Comparison of ENCODE assay signal across 33 cellular contexts in the genomic region with DNA sequence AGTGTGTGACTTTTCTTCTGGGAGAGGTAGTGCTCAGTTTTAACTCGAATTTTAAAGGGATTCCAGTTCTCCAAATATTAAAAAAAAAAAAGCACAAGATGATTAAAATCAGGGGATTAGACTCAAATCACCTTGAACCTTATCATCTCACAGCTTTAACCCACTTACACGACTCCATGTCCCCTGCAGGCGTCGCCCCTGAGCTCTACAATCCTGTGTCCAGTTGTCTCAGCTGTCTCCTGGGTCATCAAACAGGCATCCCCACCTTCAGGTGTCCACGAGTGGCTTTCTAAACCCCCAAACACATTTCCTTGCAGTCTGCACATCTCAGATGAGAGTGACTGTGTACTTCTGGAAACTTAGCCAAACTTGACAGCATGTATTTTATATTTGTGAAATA.
"Had no signal": no experiment of that assay in that cellular context is flagged by ENCODE, and none has a peak within 500 bp of the region (broad histone marks: within the 10 kb centered on the region; RNA-seq: fewer than 3 reads in every experiment).

No MANE protein-coding gene starts in this region.

- H3K9me3 Mint-ChIP-seq: activated T-helper 17 cell treated with anti-CD3 and anti-CD28 coated beads, Interleukin-2, amount 50 U/mL, for 72 hours; central memory CD8-positive, alpha-beta T cell had no signal

- DNase-seq: activated CD4-positive, alpha-beta T cell treated with anti-CD3 and anti-CD28 coated beads for 1 hour; activated CD4-positive, alpha-beta T cell treated with anti-CD3 and anti-CD28 coated beads for 4 hours; activated CD4-positive, alpha-beta T cell treated with anti-CD3 and anti-CD28 coated beads, Interleukin-2, amount 10 ng/mL, durations not matched to agents 7 days and 5 days; activated CD4-positive, alpha-beta T cell treated with anti-CD3 and anti-CD28 coated beads, Interleukin-2, amount 50 U/mL, for 48 hours; activated CD8-positive, alpha-beta memory T cell treated with anti-CD3 and anti-CD28 coated beads for 24 hours; activated CD8-positive, alpha-beta T cell treated with anti-CD3 and anti-CD28 coated beads for 36 hours; activated effector memory CD4-positive, alpha-beta T cell treated with Interleukin-2 at 50 U/mL for 16 hours; activated gamma-delta T cell treated with Interleukin-2 at 50 U/mL for 16 hours; activated naive CD4-positive, alpha-beta T cell treated with anti-CD3 and anti-CD28 coated beads, Interleukin-2, amount 50 U/mL, for 16 hours; activated naive CD4-positive, alpha-beta T cell treated with Interleukin-2 at 50 U/mL for 16 hours; activated T-cell treated with anti-CD3 and anti-CD28 coated beads, Interleukin-2, amount 50 U/mL, for 4 hours; amniotic stem cell; anterior cingulate cortex; brain microvascular endothelial cell; dorsolateral prefrontal cortex; effector memory CD4-positive, alpha-beta T cell; erythroblast; foreskin keratinocyte; gastrocnemius medialis; glutamatergic neuron; SW 1271; T-helper 1 cell; T-helper 17 cell; T1000 had no signal

- H3K27me3 Mint-ChIP-seq: activated CD4-positive, alpha-beta T cell treated with anti-CD3 and anti-CD28 coated beads, Interleukin-2, amount 10 ng/mL, durations not matched to agents 7 days and 5 days; activated CD8-positive, alpha-beta T cell treated with anti-CD3 and anti-CD28 coated beads for 36 hours; activated naive CD8-positive, alpha-beta T cell; activated T-helper 17 cell treated with anti-CD3 and anti-CD28 coated beads, Interleukin-2, amount 50 U/mL, for 72 hours; central memory CD8-positive, alpha-beta T cell; dendritic cell treated with granulocyte-macrophage colony-stimulating factor and Interleukin-4, amounts not matched to agents 40 ng/mL and 50 ng/mL, for 4 days; T-helper 17 cell had no signal

- H3K27ac ChIP-seq: brain microvascular endothelial cell, coronary artery, dorsolateral prefrontal cortex, esophagus muscularis mucosa, foreskin keratinocyte, gastrocnemius medialis had no signal

- H3K27me3 ChIP-seq: brain microvascular endothelial cell, dorsolateral prefrontal cortex, esophagus muscularis mucosa, foreskin keratinocyte, gastrocnemius medialis had no signal

- H3K4me3 Mint-ChIP-seq: activated CD4-positive, alpha-beta T cell treated with anti-CD3 and anti-CD28 coated beads, Interleukin-2, amount 10 ng/mL, durations not matched to agents 7 days and 5 days; activated CD8-positive, alpha-beta T cell treated with anti-CD3 and anti-CD28 coated beads for 36 hours; activated naive CD8-positive, alpha-beta T cell; activated T-cell treated with anti-CD3 and anti-CD28 coated beads, Interleukin-2, amount 50 U/mL, for 4 hours; activated T-helper 17 cell treated with anti-CD3 and anti-CD28 coated beads, Interleukin-2, amount 50 U/mL, for 72 hours; dendritic cell treated with granulocyte-macrophage colony-stimulating factor and Interleukin-4, amounts not matched to agents 40 ng/mL and 50 ng/mL, for 4 days; T-helper 17 cell; T-helper 2 cell treated with Interferon-gamma antibody and Interleukin-4, amounts not matched to agents 5 μg/mL and 100 μg/mL, for 36 hours had no signal

- FAIRE-seq: astrocyte, bronchial epithelial cell had no signal

- H3K4me3 ChIP-seq: coronary artery, dorsolateral prefrontal cortex, esophagus muscularis mucosa, gastrocnemius medialis had no signal

- H3K4me1 ChIP-seq: foreskin keratinocyte, gastrocnemius medialis had no signal

- H3K9me3 ChIP-seq: esophagus muscularis mucosa, gastrocnemius medialis had no signal

- ATAC-seq: activated CD8-positive, alpha-beta T cell treated with anti-CD3 and anti-CD28 coated beads for 36 hours; activated T-cell treated with anti-CD3 and anti-CD28 coated beads, Interleukin-2, amount 50 U/mL, for 4 hours; activated T-helper 17 cell treated with anti-CD3 and anti-CD28 coated beads, Interleukin-2, amount 50 U/mL, for 72 hours; foreskin keratinocyte; gastrocnemius medialis; T-helper 17 cell had no signal

- H3K27ac Mint-ChIP-seq: activated CD4-positive, alpha-beta T cell treated with anti-CD3 and anti-CD28 coated beads, Interleukin-2, amount 10 ng/mL, durations not matched to agents 7 days and 5 days; activated naive CD8-positive, alpha-beta T cell; activated T-helper 17 cell treated with anti-CD3 and anti-CD28 coated beads, Interleukin-2, amount 50 U/mL, for 72 hours; dendritic cell treated with granulocyte-macrophage colony-stimulating factor and Interleukin-4, amounts not matched to agents 40 ng/mL and 50 ng/mL, for 4 days; T-helper 17 cell; T-helper 2 cell treated with Interferon-gamma antibody and Interleukin-4, amounts not matched to agents 5 μg/mL and 100 μg/mL, for 36 hours had no signal
